Comparison of ENCODE assay signal across 21 cellular contexts in the genomic region with DNA sequence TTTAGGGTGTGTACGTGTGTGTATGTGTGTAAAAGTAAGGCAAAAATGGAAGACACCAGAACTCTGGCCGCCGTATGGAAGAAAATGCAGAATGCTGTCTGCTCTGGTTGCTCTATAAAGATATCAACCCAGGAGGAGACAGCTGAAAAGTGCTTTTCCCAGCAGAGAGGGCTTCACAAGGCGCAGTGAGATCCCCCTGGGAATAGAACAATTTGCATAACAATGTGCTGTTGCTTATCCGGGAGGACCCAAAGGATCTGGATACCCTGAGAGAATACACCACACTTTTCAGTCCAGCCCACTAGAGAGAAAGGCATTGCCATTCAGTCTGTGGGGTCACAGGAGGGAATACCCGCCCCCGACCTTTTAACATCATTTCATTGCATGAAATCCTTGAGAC.
DNase-seq lines count a peak whose midpoint lies in the region; ATAC-seq and TF ChIP-seq lines count a peak whose summit lies in the region.
"Had no signal": no experiment of that assay in that cellular context is flagged by ENCODE, and none has a peak within 500 bp of the region (broad histone marks: within the 10 kb centered on the region; RNA-seq: fewer than 3 reads in every experiment).

No MANE protein-coding gene starts in this region.

- peaks cover 39% of the 10 kb centered on the region for H3K4me1 Mint-ChIP-seq in neural progenitor cell

- no peak overlapping the region for H3K27ac Mint-ChIP-seq in neural progenitor cell
- H3K27ac Mint-ChIP-seq: dendritic cell treated with granulocyte-macrophage colony-stimulating factor and Interleukin-4, amounts not matched to agents 40 ng/mL and 50 ng/mL, for 4 days; HFFc6; stimulated activated naive CD8-positive, alpha-beta T cell treated with anti-CD3 and anti-CD28 coated beads, Interleukin-15, amount 100 ng/mL, for 72 hours had no signal

- H3K9me3 ChIP-seq in SK-N-MC (ENCODE audit: low read depth, low read length) (no peaks in the 10 kb centered on the region), neural progenitor cell (ENCODE audit: low read depth) (no peaks in the 10 kb centered on the region), gastrocnemius medialis (no peaks in the 10 kb centered on the region)
- H3K9me3 ChIP-seq: breast epithelium, ovary, Peyer's patch, SK-N-SH had no signal

- 0 out of 2 replicates have a peak overlapping the region, but pooled peaks have one; percentile 36 for H3K27ac ChIP-seq in SK-N-MC
- H3K27ac ChIP-seq in neural progenitor cell: no peak overlapping the region
- H3K27ac ChIP-seq in gastrocnemius medialis: no peak overlapping the region
- H3K27ac ChIP-seq: ovary, Peyer's patch had no signal

- H3K27me3 ChIP-seq in neural progenitor cell (no peaks in the 10 kb centered on the region), gastrocnemius medialis (no peaks in the 10 kb centered on the region)
- H3K27me3 ChIP-seq: breast epithelium, ovary, Peyer's patch had no signal

- H3K4me2 ChIP-seq in neural progenitor cell: peak overlapping the region; percentile 70
- H3K4me2 ChIP-seq: SK-N-SH had no signal

- DNase-seq in DMS79 (lab: John Stamatoyannopoulos, UW): peak; percentile 44
- DNase-seq in NCI-H128 (lab: John Stamatoyannopoulos, UW; ENCODE audit: unreplicated experiment): peak; percentile 44
- DNase-seq in SK-N-MC (ENCODE audit: low read depth, low spot score): peak; percentile 88
- peak; percentile 82 for DNase-seq in neural progenitor cell (ENCODE audit: low spot score)
- DNase-seq in gastrocnemius medialis: no peak
- DNase-seq in activated T-cell treated with anti-CD3 and anti-CD28 coated beads, Interleukin-2, amount 50 U/mL, for 1 hour: no peak
- DNase-seq: activated CD4-positive, alpha-beta T cell treated with anti-CD3 and anti-CD28 coated beads for 1 hour; COR-L47; foreskin melanocyte; GDM1; HFFc6; left ventricle myocardium superior; ovary; Peyer's patch; SK-N-SH; stimulated activated naive CD8-positive, alpha-beta T cell treated with anti-CD3 and anti-CD28 coated beads, Interleukin-15, amount 100 ng/mL, for 72 hours; T-helper 9 cell had no signal

- H3K9ac ChIP-seq in SK-N-MC (ENCODE audit: insufficient read length): peak overlapping the region; percentile 22
- no peak overlapping the region for H3K9ac ChIP-seq in neural progenitor cell
- H3K9ac ChIP-seq: SK-N-SH had no signal

- H3K4me3 ChIP-seq in SK-N-MC (peak overlapping the region; percentile 64), neural progenitor cell (no peak overlapping the region), gastrocnemius medialis (no peak overlapping the region)
- H3K4me3 ChIP-seq: breast epithelium, ovary, Peyer's patch had no signal

- peaks cover 14% of the 10 kb centered on the region for H3K4me1 ChIP-seq in neural progenitor cell
- H3K4me1 ChIP-seq in gastrocnemius medialis: peaks cover 0 to 4% of the 10 kb centered on the region in 2 donors
- H3K4me1 ChIP-seq: breast epithelium, Peyer's patch had no signal

- peaks cover 4% of the 10 kb centered on the region for H3F3A ChIP-seq in neural progenitor cell (ENCODE audit: low read depth)

- peaks cover 5% of the 10 kb centered on the region for H3K27me3 Mint-ChIP-seq in neural progenitor cell (ENCODE audit: insufficient read depth, low read depth)
- H3K27me3 Mint-ChIP-seq: stimulated activated naive CD8-positive, alpha-beta T cell treated with anti-CD3 and anti-CD28 coated beads, Interleukin-15, amount 100 ng/mL, for 72 hours had no signal

- no peaks in the 10 kb centered on the region for H3K9me3 Mint-ChIP-seq in neural progenitor cell
- H3K9me3 Mint-ChIP-seq: dendritic cell treated with granulocyte-macrophage colony-stimulating factor and Interleukin-4, amounts not matched to agents 40 ng/mL and 50 ng/mL, for 4 days; stimulated activated naive CD8-positive, alpha-beta T cell treated with anti-CD3 and anti-CD28 coated beads, Interleukin-15, amount 100 ng/mL, for 72 hours had no signal

- peaks cover 3% of the 10 kb centered on the region for H3K36me3 Mint-ChIP-seq in neural progenitor cell

- in situ Hi-C loops in gastrocnemius medialis (cut with MboI; ENCODE audit: low sequenced_read_pairs in 4 of 4): no loop called here

- H2AFZ ChIP-seq in neural progenitor cell (replicated peaks): no peak overlapping the region

- ATAC-seq in HG03025 (IDR thresholded peaks at IDR 0.05; ENCODE audit: low FRiP score, unreplicated experiment): no peak
- no peak for ATAC-seq in gastrocnemius medialis
- no peak for ATAC-seq in HG03442 (IDR thresholded peaks at IDR 0.05; ENCODE audit: unreplicated experiment)
- ATAC-seq: left ventricle myocardium superior; stimulated activated naive CD8-positive, alpha-beta T cell treated with anti-CD3 and anti-CD28 coated beads, Interleukin-15, amount 100 ng/mL, for 72 hours had no signal

- H3K36me3 ChIP-seq in SK-N-MC (ENCODE audit: insufficient read depth, low read length) (no peaks in the 10 kb centered on the region), neural progenitor cell (no peaks in the 10 kb centered on the region), gastrocnemius medialis (no peaks in the 10 kb centered on the region)
- H3K36me3 ChIP-seq: breast epithelium, ovary, Peyer's patch had no signal

- TF ChIP-seq POLR2A in gastrocnemius medialis (IDR thresholded peaks at IDR 0.05): no peak

- TF ChIP-seq CTCF in neural progenitor cell (IDR thresholded peaks at IDR 0.05): no peak
- TF ChIP-seq CTCF in gastrocnemius medialis (IDR thresholded peaks at IDR 0.05 in 4 of 5, conservative IDR thresholded peaks at IDR 0.05 in 1 of 5): no peak

- peak overlapping the region; percentile 36 for H3K4me3 Mint-ChIP-seq in neural progenitor cell
- H3K4me3 Mint-ChIP-seq: dendritic cell treated with granulocyte-macrophage colony-stimulating factor and Interleukin-4, amounts not matched to agents 40 ng/mL and 50 ng/mL, for 4 days; HFFc6; stimulated activated naive CD8-positive, alpha-beta T cell treated with anti-CD3 and anti-CD28 coated beads, Interleukin-15, amount 100 ng/mL, for 72 hours had no signal

- intact Hi-C loops in gastrocnemius medialis (cut with DNase I; ENCODE audit: low total_unique reads): no loop called here

- no peaks in the 10 kb centered on the region for H4K20me1 ChIP-seq in neural progenitor cell (ENCODE audit: low read depth)

- no peaks in the 10 kb centered on the region for H3K79me2 ChIP-seq in neural progenitor cell (ENCODE audit: low read depth)

Comparison
In these comparisons a context has a peak if more than half of its experiments do, and no peak if none do; other contexts are left out.
1. DNase-seq: peak in DMS79 (single experiment), NCI-H128 (single experiment), SK-N-MC (single experiment) and neural progenitor cell (single experiment); none in gastrocnemius medialis (0 of 2) and activated T-cell treated with anti-CD3 and anti-CD28 coated beads, Interleukin-2, amount 50 U/mL, for 1 hour (single experiment).